Comparison of ENCODE assay signal across 14 cellular contexts in genomic region chr17:30586818-30587595, GRCh38.
A peak's percentile ranks its signal among the peaks of the same experiment; 100 is the strongest.
DNase-seq lines count a peak whose midpoint lies in the region; ATAC-seq and TF ChIP-seq lines count a peak whose summit lies in the region.
"Had no signal": no experiment of that assay in that cellular context is flagged by ENCODE, and none has a peak within 500 bp of the region (broad histone marks: within the 10 kb centered on the region; RNA-seq: fewer than 3 reads in every experiment).

No MANE protein-coding gene starts in this region.

- no peak overlapping the region for H3K4me3 Mint-ChIP-seq in activated T-helper 17 cell treated with anti-CD3 and anti-CD28 coated beads, Interleukin-2, amount 50 U/mL, for 72 hours
- H3K4me3 Mint-ChIP-seq: dendritic cell treated with granulocyte-macrophage colony-stimulating factor and Interleukin-4, amounts not matched to agents 40 ng/mL and 50 ng/mL, for 4 days had no signal

- CTCF ChIA-PET in AG04449 (lab: Yijun Ruan, JAX): no interaction called here
- CTCF ChIA-PET in OCI-LY7 (lab: Charles Lee; ENCODE audit: unreplicated experiment): no interaction called here

- H3K9me3 ChIP-seq in OCI-LY7 (ENCODE audit: low read length): no peaks in the 10 kb centered on the region
- H3K9me3 ChIP-seq in left ventricle myocardium inferior (replicated peaks): peaks cover 9% of the 10 kb centered on the region

- TF ChIP-seq CTCF in AG04449 (IDR thresholded peaks at IDR 0.05; ENCODE audit: insufficient read depth, low read length, missing control alignments): no peak
- no peak for TF ChIP-seq CTCF in OCI-LY7 (conservative IDR thresholded peaks at IDR 0.05; ENCODE audit: low read length)
- TF ChIP-seq CTCF in left ventricle myocardium inferior (IDR thresholded peaks at IDR 0.05; ENCODE audit: borderline replicate concordance): no peak
- TF ChIP-seq CTCF in GM10266 (IDR thresholded peaks at IDR 0.05; ENCODE audit: control insufficient read depth, insufficient read depth, low read depth, missing control alignments): no peak

- H3K27ac Mint-ChIP-seq in activated T-helper 17 cell treated with anti-CD3 and anti-CD28 coated beads, Interleukin-2, amount 50 U/mL, for 72 hours: no peak overlapping the region
- H3K27ac Mint-ChIP-seq: dendritic cell treated with granulocyte-macrophage colony-stimulating factor and Interleukin-4, amounts not matched to agents 40 ng/mL and 50 ng/mL, for 4 days had no signal

- no peaks in the 10 kb centered on the region for H3K27me3 ChIP-seq in left ventricle myocardium inferior (ENCODE audit: low read depth)

- no peak overlapping the region for H3K4me3 ChIP-seq in AG04449 (ENCODE audit: low read depth, low read length)
- no peak overlapping the region for H3K4me3 ChIP-seq in OCI-LY7 (ENCODE audit: low read depth, low read length, poor library complexity, severe bottlenecking)
- H3K4me3 ChIP-seq in left ventricle myocardium inferior: no peak overlapping the region

- intact Hi-C loops in OCI-LY7 (cut with micrococcal nuclease; ENCODE audit: unreplicated experiment) (no loop called here), left ventricle myocardium inferior (cut with micrococcal nuclease) (no loop called here)

- H2AFZ ChIP-seq in OCI-LY7 (ENCODE audit: low read length): no peak overlapping the region

- no TSS peak for BruUV-seq in OCI-LY7 (replicated peaks; lab: Mats Ljungman, UMichigan)

- H3K36me3 Mint-ChIP-seq in activated T-helper 17 cell treated with anti-CD3 and anti-CD28 coated beads, Interleukin-2, amount 50 U/mL, for 72 hours (ENCODE audit: low read depth): no peaks in the 10 kb centered on the region

- H3K27me3 Mint-ChIP-seq in activated T-helper 17 cell treated with anti-CD3 and anti-CD28 coated beads, Interleukin-2, amount 50 U/mL, for 72 hours: peaks cover 5% of the 10 kb centered on the region
- H3K27me3 Mint-ChIP-seq: dendritic cell treated with granulocyte-macrophage colony-stimulating factor and Interleukin-4, amounts not matched to agents 40 ng/mL and 50 ng/mL, for 4 days had no signal

- H4K20me1 ChIP-seq in OCI-LY7 (ENCODE audit: insufficient read depth, low read length): no peaks in the 10 kb centered on the region

- H3K36me3 ChIP-seq in OCI-LY7 (ENCODE audit: insufficient read depth, low read length): no peaks in the 10 kb centered on the region
- H3K36me3 ChIP-seq in left ventricle myocardium inferior: no peaks in the 10 kb centered on the region
- H3K36me3 ChIP-seq: WERI-Rb-1 had no signal

- no peaks in the 10 kb centered on the region for H3K9me2 ChIP-seq in OCI-LY7 (ENCODE audit: insufficient read depth, low read length)

- H3K27ac ChIP-seq in OCI-LY7 (ENCODE audit: low read depth, low read length, poor library complexity, severe bottlenecking) (no peak overlapping the region), left ventricle myocardium inferior (replicated peaks) (no peak overlapping the region)
- H3K27ac ChIP-seq: WERI-Rb-1 had no signal

- no peak overlapping the region for H3K4me2 ChIP-seq in OCI-LY7 (ENCODE audit: low read length)

- H3K79me2 ChIP-seq in OCI-LY7 (ENCODE audit: insufficient read depth, low read depth, low read length): no peaks in the 10 kb centered on the region

- DNase-seq in AG04449 (ENCODE audit: low read depth, low spot score) (peak; percentile 49), GDM1 (lab: John Stamatoyannopoulos, UW) (peak; percentile 18), glomerular visceral epithelial cell (ENCODE audit: extremely low spot score) (peak; percentile 64), OCI-LY7 (ENCODE audit: low spot score) (no peak), globus pallidus (ENCODE audit: low spot score) (no peak), left ventricle myocardium inferior (no peak), GM10266 (ENCODE audit: extremely low spot score) (no peak)
- DNase-seq: activated naive CD4-positive, alpha-beta T cell; Karpas-422; NCI-H446; WERI-Rb-1 had no signal

- H3K9me3 Mint-ChIP-seq in activated T-helper 17 cell treated with anti-CD3 and anti-CD28 coated beads, Interleukin-2, amount 50 U/mL, for 72 hours: no peaks in the 10 kb centered on the region
- H3K9me3 Mint-ChIP-seq: dendritic cell treated with granulocyte-macrophage colony-stimulating factor and Interleukin-4, amounts not matched to agents 40 ng/mL and 50 ng/mL, for 4 days had no signal

- H3K4me1 ChIP-seq in OCI-LY7 (ENCODE audit: insufficient read depth, low read length, poor library complexity, severe bottlenecking) (no peaks in the 10 kb centered on the region), left ventricle myocardium inferior (no peaks in the 10 kb centered on the region)

- POLR2A ChIA-PET in AG04449 (lab: Yijun Ruan, JAX) (no interaction called here), OCI-LY7 (lab: Charles Lee) (interaction anchor here (0.7 kb wide), 1 partner anchor 266 kb away, joined by 3 read pairs; no protein-coding TSS in a partner anchor)

- no peaks in the 10 kb centered on the region for H3K4me1 Mint-ChIP-seq in activated T-helper 17 cell treated with anti-CD3 and anti-CD28 coated beads, Interleukin-2, amount 50 U/mL, for 72 hours

- peak; percentile 87 for ATAC-seq in activated T-helper 17 cell treated with anti-CD3 and anti-CD28 coated beads, Interleukin-2, amount 50 U/mL, for 72 hours (replicated peaks)
- ATAC-seq: sciatic nerve had no signal

Comparison
In these comparisons a context has a peak if more than half of its experiments do, and no peak if none do; other contexts are left out.
1. DNase-seq: peak in AG04449 (single experiment), GDM1 (single experiment) and glomerular visceral epithelial cell (single experiment); none in OCI-LY7 (single experiment), globus pallidus (single experiment), left ventricle myocardium inferior (single experiment) and GM10266 (single experiment).